Comparison of ENCODE assay signal across 19 cellular contexts in the genomic region with DNA sequence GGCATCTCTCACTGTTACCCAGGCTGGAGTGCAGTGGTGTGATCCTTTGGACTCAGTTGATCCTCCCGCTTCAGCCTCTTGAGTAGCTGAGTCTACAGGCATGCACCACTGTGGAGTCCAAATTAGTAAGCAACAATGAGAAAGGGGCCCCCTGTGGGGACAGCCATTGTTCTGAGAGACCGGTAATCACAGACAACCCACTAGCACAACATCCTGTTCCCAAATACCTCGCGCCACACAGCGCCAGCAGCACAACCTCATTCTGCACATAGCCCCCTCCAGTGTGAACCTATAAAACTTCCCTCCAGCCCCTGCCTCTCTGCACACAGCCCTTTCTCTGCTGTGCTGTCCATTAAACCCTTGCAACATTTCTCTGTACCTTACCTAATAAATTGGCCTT.
DNase-seq lines count a peak whose midpoint lies in the region; ATAC-seq and TF ChIP-seq lines count a peak whose summit lies in the region.
"Had no signal": no experiment of that assay in that cellular context is flagged by ENCODE, and none has a peak within 500 bp of the region (broad histone marks: within the 10 kb centered on the region; RNA-seq: fewer than 3 reads in every experiment).

No MANE protein-coding gene starts in this region.

- no peak overlapping the region for H3K4me3 Mint-ChIP-seq in activated CD4-positive, alpha-beta memory T cell treated with anti-CD3 and anti-CD28 coated beads for 36 hours
- H3K4me3 Mint-ChIP-seq: activated naive CD8-positive, alpha-beta T cell treated with anti-CD3 and anti-CD28 coated beads, Interleukin-2, amount 50 U/mL, for 24 hours; T-helper 17 cell had no signal

- no peaks in the 10 kb centered on the region for H3K4me1 ChIP-seq in HEK293 (ENCODE audit: control insufficient read depth, insufficient read depth, low read length)
- no peaks in the 10 kb centered on the region for H3K4me1 ChIP-seq in right lobe of liver
- H3K4me1 ChIP-seq: pancreas, SJCRH30 had no signal

- WGBS in right lobe of liver (ENCODE audit: insufficient coverage, low coverage, low lambda C conversion rate, missing lambda C conversion rate), result 54% methylated on average over 3 of the region's 5 CpGs

- H3K4me3 ChIP-seq in HEK293 (ENCODE audit: low read depth, low read length), result no peak overlapping the region
- no peak overlapping the region for H3K4me3 ChIP-seq in astrocyte of the spinal cord (ENCODE audit: low read depth, low read length)
- no peak overlapping the region for H3K4me3 ChIP-seq in right lobe of liver
- H3K4me3 ChIP-seq: cardiac muscle cell, pancreas, SJCRH30, skin epidermis had no signal

- H3K27me3 Mint-ChIP-seq in activated CD4-positive, alpha-beta memory T cell treated with anti-CD3 and anti-CD28 coated beads for 36 hours, result peaks cover 3% of the 10 kb centered on the region
- H3K27me3 Mint-ChIP-seq: activated naive CD8-positive, alpha-beta T cell treated with anti-CD3 and anti-CD28 coated beads, Interleukin-2, amount 50 U/mL, for 24 hours had no signal

- H3K36me3 ChIP-seq in HEK293 (ENCODE audit: control insufficient read depth in 2 of 2, insufficient read depth in 1 of 2, low read length in 2 of 2), result no peaks in the 10 kb centered on the region
- no peaks in the 10 kb centered on the region for H3K36me3 ChIP-seq in right lobe of liver
- H3K36me3 ChIP-seq: cardiac muscle cell, pancreas, SJCRH30, WERI-Rb-1 had no signal

- H3K9me3 ChIP-seq in HEK293 (ENCODE audit: control insufficient read depth, insufficient read depth, low read depth, low read length) (no peaks in the 10 kb centered on the region), right lobe of liver (no peaks in the 10 kb centered on the region)
- H3K9me3 ChIP-seq: pancreas, SJCRH30 had no signal

- H3K27me3 ChIP-seq in right lobe of liver, result no peaks in the 10 kb centered on the region
- H3K27me3 ChIP-seq: cardiac muscle cell, pancreas, SJCRH30 had no signal

- TF ChIP-seq POLR2A in right lobe of liver (IDR thresholded peaks at IDR 0.05), result no peak

- POLR2A ChIA-PET in HEK293 (lab: Yijun Ruan, JAX), result no interaction called here
- POLR2A ChIA-PET in activated CD4-positive, alpha-beta memory T cell treated with anti-CD3 and anti-CD28 coated beads for 36 hours (lab: Charles Lee), result no interaction called here

- TF ChIP-seq CTCF in HEK293 (tag by site-specific recombination; IDR thresholded peaks at IDR 0.05) (no peak), astrocyte of the spinal cord (IDR thresholded peaks at IDR 0.05; ENCODE audit: low read depth, low read length) (no peak), right lobe of liver (IDR thresholded peaks at IDR 0.05) (no peak)

- H3K4me1 Mint-ChIP-seq in activated CD4-positive, alpha-beta memory T cell treated with anti-CD3 and anti-CD28 coated beads for 36 hours (ENCODE audit: low read depth), result no peaks in the 10 kb centered on the region
- H3K4me1 Mint-ChIP-seq: activated naive CD8-positive, alpha-beta T cell treated with anti-CD3 and anti-CD28 coated beads, Interleukin-2, amount 50 U/mL, for 24 hours had no signal

- H3K36me3 Mint-ChIP-seq in activated CD4-positive, alpha-beta memory T cell treated with anti-CD3 and anti-CD28 coated beads for 36 hours, result no peaks in the 10 kb centered on the region

- no peak for ATAC-seq in right lobe of liver
- ATAC-seq: activated naive CD8-positive, alpha-beta T cell treated with anti-CD3 and anti-CD28 coated beads, Interleukin-2, amount 50 U/mL, for 24 hours; pancreas; T-helper 17 cell had no signal

- in situ Hi-C loops in astrocyte of the spinal cord (cut with HindIII; ENCODE audit: low sequenced_read_pairs), result no loop called here

- intact Hi-C loops in right lobe of liver (cut with DNase I), result no loop called here
- intact Hi-C loops in activated CD4-positive, alpha-beta memory T cell treated with anti-CD3 and anti-CD28 coated beads for 36 hours (cut with micrococcal nuclease), result no loop called here

- DNase-seq in COR-L47 (lab: John Stamatoyannopoulos, UW) (peak; percentile 80), astrocyte of the spinal cord (ENCODE audit: low read depth, low spot score) (peak; percentile 6), iPS DF 4.7 (ENCODE audit: extremely low read depth, low spot score) (peak; percentile 95), right lobe of liver (no peak), HuH-7.5 (ENCODE audit: low spot score) (no peak)
- DNase-seq in central memory CD4-positive, alpha-beta T cell, result no peak
- no peak for DNase-seq in activated CD4-positive, alpha-beta memory T cell treated with anti-CD3 and anti-CD28 coated beads for 36 hours
- DNase-seq: activated naive CD8-positive, alpha-beta T cell treated with anti-CD3 and anti-CD28 coated beads, Interleukin-2, amount 50 U/mL, for 24 hours; effector memory CD4-positive, alpha-beta T cell; hippocampal formation; IMR-90; NCI-H1092 treated with DMSO at 0.1 percent for 48 hours; pancreas; SJCRH30; T-helper 17 cell; WERI-Rb-1 had no signal

- H3K27ac ChIP-seq in HEK293 (ENCODE audit: extremely low read depth, low read depth, low read length), result no peak overlapping the region
- H3K27ac ChIP-seq in right lobe of liver, result no peak overlapping the region
- H3K27ac ChIP-seq: pancreas, SJCRH30, skin epidermis, WERI-Rb-1 had no signal

- CTCF ChIA-PET in HEK293 (lab: Yijun Ruan, JAX), result no interaction called here
- CTCF ChIA-PET in activated CD4-positive, alpha-beta memory T cell treated with anti-CD3 and anti-CD28 coated beads for 36 hours (lab: Charles Lee), result no interaction called here

- no peaks in the 10 kb centered on the region for H3K9me3 Mint-ChIP-seq in activated CD4-positive, alpha-beta memory T cell treated with anti-CD3 and anti-CD28 coated beads for 36 hours
- H3K9me3 Mint-ChIP-seq: activated naive CD8-positive, alpha-beta T cell treated with anti-CD3 and anti-CD28 coated beads, Interleukin-2, amount 50 U/mL, for 24 hours had no signal

- no peak overlapping the region for H3K27ac Mint-ChIP-seq in activated CD4-positive, alpha-beta memory T cell treated with anti-CD3 and anti-CD28 coated beads for 36 hours
- H3K27ac Mint-ChIP-seq: activated naive CD8-positive, alpha-beta T cell treated with anti-CD3 and anti-CD28 coated beads, Interleukin-2, amount 50 U/mL, for 24 hours; T-helper 17 cell had no signal

TF ChIP-seq in HEK293, 187 proteins besides CTCF, POLR2A, EP300 and RAD21 (continues in another document):
- no peak for TF ChIP-seq OVOL3 (tag by site-specific recombination; IDR thresholded peaks at IDR 0.05)
- 0 out of 2 replicates have a peak, but pooled peaks have one; percentile 30 for TF ChIP-seq OSR2 (tag by site-specific recombination; IDR thresholded peaks at IDR 0.05)
- TF ChIP-seq ZNF658 (tag by site-specific recombination; IDR thresholded peaks at IDR 0.05), result no peak
- TF ChIP-seq SCRT2 (tag by site-specific recombination; IDR thresholded peaks at IDR 0.05), result no peak
- no peak for TF ChIP-seq ZNF843 (tag by site-specific recombination; IDR thresholded peaks at IDR 0.05)
- TF ChIP-seq, protein P1, sequence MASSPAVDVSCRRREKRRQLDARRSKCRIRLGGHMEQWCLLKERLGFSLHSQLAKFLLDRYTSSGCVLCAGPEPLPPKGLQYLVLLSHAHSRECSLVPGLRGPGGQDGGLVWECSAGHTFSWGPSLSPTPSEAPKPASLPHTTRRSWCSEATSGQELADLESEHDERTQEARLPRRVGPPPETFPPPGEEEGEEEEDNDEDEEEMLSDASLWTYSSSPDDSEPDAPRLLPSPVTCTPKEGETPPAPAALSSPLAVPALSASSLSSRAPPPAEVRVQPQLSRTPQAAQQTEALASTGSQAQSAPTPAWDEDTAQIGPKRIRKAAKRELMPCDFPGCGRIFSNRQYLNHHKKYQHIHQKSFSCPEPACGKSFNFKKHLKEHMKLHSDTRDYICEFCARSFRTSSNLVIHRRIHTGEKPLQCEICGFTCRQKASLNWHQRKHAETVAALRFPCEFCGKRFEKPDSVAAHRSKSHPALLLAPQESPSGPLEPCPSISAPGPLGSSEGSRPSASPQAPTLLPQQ (tag by site-specific recombination; IDR thresholded peaks at IDR 0.05), result no peak
- TF ChIP-seq GLI4 (tag by site-specific recombination; IDR thresholded peaks at IDR 0.05), result no peak
- TF ChIP-seq, protein P2, sequence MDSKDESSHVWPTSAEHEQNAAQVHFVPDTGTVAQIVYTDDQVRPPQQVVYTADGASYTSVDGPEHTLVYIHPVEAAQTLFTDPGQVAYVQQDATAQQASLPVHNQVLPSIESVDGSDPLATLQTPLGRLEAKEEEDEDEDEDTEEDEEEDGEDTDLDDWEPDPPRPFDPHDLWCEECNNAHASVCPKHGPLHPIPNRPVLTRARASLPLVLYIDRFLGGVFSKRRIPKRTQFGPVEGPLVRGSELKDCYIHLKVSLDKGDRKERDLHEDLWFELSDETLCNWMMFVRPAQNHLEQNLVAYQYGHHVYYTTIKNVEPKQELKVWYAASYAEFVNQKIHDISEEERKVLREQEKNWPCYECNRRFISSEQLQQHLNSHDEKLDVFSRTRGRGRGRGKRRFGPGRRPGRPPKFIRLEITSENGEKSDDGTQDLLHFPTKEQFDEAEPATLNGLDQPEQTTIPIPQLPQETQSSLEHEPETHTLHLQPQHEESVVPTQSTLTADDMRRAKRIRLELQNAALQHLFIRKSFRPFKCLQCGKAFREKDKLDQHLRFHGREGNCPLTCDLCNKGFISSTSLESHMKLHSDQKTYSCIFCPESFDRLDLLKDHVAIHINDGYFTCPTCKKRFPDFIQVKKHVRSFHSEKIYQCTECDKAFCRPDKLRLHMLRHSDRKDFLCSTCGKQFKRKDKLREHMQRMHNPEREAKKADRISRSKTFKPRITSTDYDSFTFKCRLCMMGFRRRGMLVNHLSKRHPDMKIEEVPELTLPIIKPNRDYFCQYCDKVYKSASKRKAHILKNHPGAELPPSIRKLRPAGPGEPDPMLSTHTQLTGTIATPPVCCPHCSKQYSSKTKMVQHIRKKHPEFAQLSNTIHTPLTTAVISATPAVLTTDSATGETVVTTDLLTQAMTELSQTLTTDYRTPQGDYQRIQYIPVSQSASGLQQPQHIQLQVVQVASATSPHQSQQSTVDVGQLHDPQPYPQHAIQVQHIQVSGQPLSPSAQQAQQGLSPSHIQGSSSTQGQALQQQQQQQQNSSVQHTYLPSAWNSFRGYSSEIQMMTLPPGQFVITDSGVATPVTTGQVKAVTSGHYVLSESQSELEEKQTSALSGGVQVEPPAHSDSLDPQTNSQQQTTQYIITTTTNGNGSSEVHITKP (tag by site-specific recombination; IDR thresholded peaks at IDR 0.05), result no peak
- TF ChIP-seq ZNF701 (tag by site-specific recombination; IDR thresholded peaks at IDR 0.05), result no peak
- TF ChIP-seq ZIC2 (tag by site-specific recombination; IDR thresholded peaks at IDR 0.05), result peak; percentile 78
- no peak for TF ChIP-seq ZNF266 (tag by site-specific recombination; IDR thresholded peaks at IDR 0.05; ENCODE audit: low read depth)

Comparison
In these comparisons a context has a peak if more than half of its experiments do, and no peak if none do; other contexts are left out.
1. DNase-seq: peak in COR-L47 (single experiment), astrocyte of the spinal cord (single experiment) and iPS DF 4.7 (single experiment); none in right lobe of liver (0 of 3), central memory CD4-positive, alpha-beta T cell (single experiment), HuH-7.5 (single experiment) and activated CD4-positive, alpha-beta memory T cell treated with anti-CD3 and anti-CD28 coated beads for 36 hours (single experiment).